Comparison of ENCODE assay signal across 18 cellular contexts in the genomic region with DNA sequence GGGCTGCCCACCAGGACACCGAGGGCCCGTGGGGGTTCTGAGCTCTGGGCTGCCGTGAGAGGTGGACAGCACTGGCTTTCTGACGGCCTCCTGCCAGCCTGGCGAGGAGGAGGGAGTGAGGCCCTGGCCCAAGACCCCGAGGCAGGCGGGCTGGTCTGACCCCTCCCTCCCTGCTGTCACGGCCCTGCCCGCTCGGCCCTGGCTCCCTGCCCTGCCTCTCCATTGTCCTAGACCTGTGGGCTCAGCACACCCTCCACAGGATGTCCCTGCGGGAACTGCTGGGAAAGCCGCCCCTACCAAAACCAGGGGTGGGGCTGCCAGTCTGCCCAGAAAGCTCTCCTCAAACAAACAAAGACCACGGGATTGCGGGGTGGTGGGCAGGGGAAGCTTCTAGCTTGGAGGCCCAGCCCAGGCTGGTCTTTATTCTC. TPM values are rescaled to one million over a fixed set of nuclear protein-coding genes. Genes with fewer than 3 reads are reported as not detected.
A peak's percentile ranks its signal among the peaks of the same experiment; 100 is the strongest.
DNase-seq lines count a peak whose midpoint lies in the region; ATAC-seq and TF ChIP-seq lines count a peak whose summit lies in the region.
"Had no signal": no experiment of that assay in that cellular context is flagged by ENCODE, and none has a peak within 500 bp of the region (broad histone marks: within the 10 kb centered on the region; RNA-seq: fewer than 3 reads in every experiment).

No MANE protein-coding gene starts in this region.

- intact Hi-C loops in Right ventricle myocardium superior (cut with DNase I) (no loop called here), thyroid gland (cut with DNase I) (no loop called here)

- H3K27me3 Mint-ChIP-seq in osteocyte (ENCODE audit: unreplicated experiment), result peaks cover 2% of the 10 kb centered on the region
- H3K27me3 Mint-ChIP-seq: activated CD4-positive, alpha-beta T cell treated with anti-CD3 and anti-CD28 coated beads, Interleukin-2, amount 10 ng/mL, durations not matched to agents 7 days and 5 days; central memory CD8-positive, alpha-beta T cell had no signal

- peak overlapping the region; percentile 87 for H3K27ac ChIP-seq in angular gyrus (ENCODE audit: low read depth, low read length)
- H3K27ac ChIP-seq in thyroid gland, result peak overlapping the region; percentile 61 to 82 (median 68)
- H3K27ac ChIP-seq: KMS-11, ovary had no signal

- no peak overlapping the region for H3K4me3 Mint-ChIP-seq in osteocyte (ENCODE audit: unreplicated experiment)
- H3K4me3 Mint-ChIP-seq: activated CD4-positive, alpha-beta T cell treated with anti-CD3 and anti-CD28 coated beads, Interleukin-2, amount 10 ng/mL, durations not matched to agents 7 days and 5 days; CD8-positive, alpha-beta T cell; central memory CD8-positive, alpha-beta T cell had no signal

- no peak for TF ChIP-seq POLR2A in thyroid gland (IDR thresholded peaks at IDR 0.05)

- H3K27me3 ChIP-seq in thyroid gland, result no peaks in the 10 kb centered on the region
- H3K27me3 ChIP-seq: ovary had no signal

- H3K9me3 ChIP-seq in thyroid gland, result no peaks in the 10 kb centered on the region
- H3K9me3 ChIP-seq: ovary had no signal

- H3K36me3 ChIP-seq in thyroid gland, result no peaks in the 10 kb centered on the region
- H3K36me3 ChIP-seq: ovary had no signal

- no peak for TF ChIP-seq CTCF in thyroid gland (IDR thresholded peaks at IDR 0.05)
- TF ChIP-seq CTCF in foreskin fibroblast (IDR thresholded peaks at IDR 0.05; ENCODE audit: low read depth, low read length), result no peak
- no peak for TF ChIP-seq CTCF in osteocyte (IDR thresholded peaks at IDR 0.05)

- no peak overlapping the region for H3K27ac Mint-ChIP-seq in osteocyte (ENCODE audit: unreplicated experiment)
- H3K27ac Mint-ChIP-seq: activated CD4-positive, alpha-beta T cell treated with anti-CD3 and anti-CD28 coated beads, Interleukin-2, amount 10 ng/mL, durations not matched to agents 7 days and 5 days; CD8-positive, alpha-beta T cell had no signal

- no peaks in the 10 kb centered on the region for H3K4me1 Mint-ChIP-seq in osteocyte (ENCODE audit: unreplicated experiment)
- H3K4me1 Mint-ChIP-seq: central memory CD8-positive, alpha-beta T cell had no signal

- H3K36me3 Mint-ChIP-seq in osteocyte (ENCODE audit: unreplicated experiment), result no peaks in the 10 kb centered on the region
- H3K36me3 Mint-ChIP-seq: CD8-positive, alpha-beta T cell had no signal

- ATAC-seq in Right ventricle myocardium superior (ENCODE audit: poor library complexity), result peak; percentile 48
- ATAC-seq: CD8-positive, alpha-beta T cell had no signal

- H3K9me3 Mint-ChIP-seq in osteocyte (ENCODE audit: unreplicated experiment), result no peaks in the 10 kb centered on the region
- H3K9me3 Mint-ChIP-seq: activated CD4-positive, alpha-beta T cell treated with anti-CD3 and anti-CD28 coated beads, Interleukin-2, amount 10 ng/mL, durations not matched to agents 7 days and 5 days; CD8-positive, alpha-beta T cell; central memory CD8-positive, alpha-beta T cell had no signal

- peak; percentile 86 for DNase-seq in Right ventricle myocardium superior
- peak; percentile 71 for DNase-seq in mucosa of gallbladder (ENCODE audit: low spot score)
- peak; percentile 85 to 86 for DNase-seq in thyroid gland
- no peak for DNase-seq in foreskin fibroblast
- no peak for DNase-seq in activated CD4-positive, alpha-beta T cell treated with anti-CD3 and anti-CD28 coated beads for 1 hour
- no peak for DNase-seq in NCI-H524 treated with DMSO at 0.1 percent for 48 hours (lab: John Stamatoyannopoulos, UW)
- DNase-seq in osteocyte (ENCODE audit: extremely low spot score, unreplicated experiment), result no peak
- DNase-seq: activated CD4-positive, alpha-beta T cell treated with anti-CD3 and anti-CD28 coated beads, Interleukin-2, amount 10 ng/mL, durations not matched to agents 7 days and 5 days; activated gamma-delta T cell; NCI-H2107; stimulated activated CD4-positive, alpha-beta T cell treated with anti-CD3 and anti-CD28 coated beads, Interleukin-4, amount 100 ng/mL, for 1 hour; stimulated activated naive CD4-positive, alpha-beta T cell treated with Interleukin-2 at 50 U/mL for 16 hours had no signal

- WGBS in thyroid gland, 2 donors, result 41 to 48% methylated on average over 4 to 6 of the region's 14 CpGs

- H3K4me3 ChIP-seq in thyroid gland (replicated peaks in 1 of 3) (no peak overlapping the region), foreskin fibroblast (ENCODE audit: low read depth in 1 of 2, low read length in 2 of 2) (no peak overlapping the region)
- H3K4me3 ChIP-seq: ovary had no signal

- peaks cover 38 to 63% of the 10 kb centered on the region in 2 donors for H3K4me1 ChIP-seq in thyroid gland

RNA-seq across cellular contexts. Expression of a gene that starts 20.7 kb away (rescaled TPM):
- total RNA-seq in Right ventricle myocardium superior (10.4 TPM), mucosa of gallbladder (158 TPM), thyroid gland (10 to 100 TPM in 1 of 4 donors, 1 to 10 TPM in 3; 5.6 to 16.3 (median 8.1) TPM), osteocyte (0.31 TPM in 1 of 2 replicates, not detected in the other)

RNA-seq across cellular contexts. Expression of a gene that starts 35.8 kb away (rescaled TPM):
- total RNA-seq in Right ventricle myocardium superior (18.8 TPM), mucosa of gallbladder (30.8 TPM), thyroid gland (10 to 100 TPM; 23.5 to 50.2 (median 37.6) TPM), osteocyte (47.9 and 48.5 TPM in 2 replicates)

RNA-seq across cellular contexts. Expression of a gene that starts 41.0 kb away (rescaled TPM):
- total RNA-seq in Right ventricle myocardium superior, result not detected
- 21.3 TPM for total RNA-seq in mucosa of gallbladder
- 1 to 10 TPM in 1 of 4 donors, under 1 TPM in 1, not detected in 2; 0.56 to 1.3 TPM for total RNA-seq in thyroid gland
- not detected in 2 replicates for total RNA-seq in osteocyte
- total RNA-seq: activated CD4-positive, alpha-beta T cell treated with anti-CD3 and anti-CD28 coated beads, Interleukin-2, amount 10 ng/mL, durations not matched to agents 7 days and 5 days; CD8-positive, alpha-beta T cell; T-helper 1 cell treated with Interleukin-12 subunit alpha and Interleukin-12 subunit beta and Interleukin-4 antibody, amounts not matched to agents 30 ng/mL and 1 ng/mL, for 36 hours had no signal

Comparison
In these comparisons a context has a peak if more than half of its experiments do, and no peak if none do; other contexts are left out.
1. DNase-seq: peak in Right ventricle myocardium superior (single experiment), mucosa of gallbladder (single experiment) and thyroid gland (2 of 2); none in foreskin fibroblast (0 of 2), activated CD4-positive, alpha-beta T cell treated with anti-CD3 and anti-CD28 coated beads for 1 hour (single experiment), NCI-H524 treated with DMSO at 0.1 percent for 48 hours (single experiment) and osteocyte (single experiment).